ENCODE assay signal across 8 cellular contexts in genomic region chr3:16247282-16248058, GRCh38. TPM values are rescaled to one million over a fixed set of nuclear protein-coding genes. Genes with fewer than 3 reads are reported as not detected.
DNase-seq lines count a peak whose midpoint lies in the region; ATAC-seq and TF ChIP-seq lines count a peak whose summit lies in the region.

No MANE protein-coding gene starts in this region.

- in situ Hi-C loops in GM23248 (cut with MboI): loop anchor here (5.0 kb wide), 1 partner anchor 430 kb away; no protein-coding TSS in a partner anchor

- H3K9ac ChIP-seq in GM23248: no peak overlapping the region

- no peak overlapping the region for H3K4me3 ChIP-seq in GM23248
- H3K4me3 ChIP-seq in foreskin fibroblast (ENCODE audit: low read depth in 1 of 2, low read length in 2 of 2): no peak overlapping the region
- no peak overlapping the region for H3K4me3 ChIP-seq in suprapubic skin

- H2AFZ ChIP-seq in GM23248: no peak overlapping the region

- H3F3A ChIP-seq in GM23248 (ENCODE audit: insufficient read depth): no peaks in the 10 kb centered on the region

- H3K4me2 ChIP-seq in GM23248 (ENCODE audit: unreplicated experiment): no peak overlapping the region

- H3K4me1 ChIP-seq in GM23248 (ENCODE audit: insufficient read depth) (peaks cover 15% of the 10 kb centered on the region), suprapubic skin (peaks cover 5% of the 10 kb centered on the region)

- TF ChIP-seq EP300 in suprapubic skin (IDR thresholded peaks at IDR 0.05): no peak

- TF ChIP-seq CTCF in foreskin fibroblast (IDR thresholded peaks at IDR 0.05; ENCODE audit: low read depth, low read length) (peak; percentile 81), omental fat pad (IDR thresholded peaks at IDR 0.05) (peak in 1 of 3 donors; percentile 75), suprapubic skin (IDR thresholded peaks at IDR 0.05) (peak; percentile 84 to 86)

- H3K27ac ChIP-seq in GM23248 (no peak overlapping the region), suprapubic skin (no peak overlapping the region)

- no peaks in the 10 kb centered on the region for H3K79me2 ChIP-seq in GM23248 (ENCODE audit: insufficient read depth)

- 37% methylated on average over 17 of the region's 17 CpGs for WGBS in GM23248 (ENCODE audit: low coverage in 1 of 2, low lambda C conversion rate in 2 of 2, missing lambda C conversion rate in 2 of 2), 2 experiments
- WGBS in suprapubic skin: 32% methylated on average over 17 of the region's 17 CpGs

- H3K27me3 ChIP-seq in GM23248 (replicated peaks; ENCODE audit: insufficient read depth) (no peaks in the 10 kb centered on the region), suprapubic skin (no peaks in the 10 kb centered on the region)

- no peaks in the 10 kb centered on the region for H4K20me1 ChIP-seq in GM23248 (ENCODE audit: insufficient read depth)

- ATAC-seq in omental fat pad (ENCODE audit: low FRiP score): peak; percentile 72

- peak; percentile 83 for DNase-seq in ELR (ENCODE audit: low read depth)
- DNase-seq in GM23248: peak; percentile 93
- peak; percentile 78 for DNase-seq in LHCN-M2 (ENCODE audit: low read depth)
- DNase-seq in RPMI8226: peak; percentile 87
- peak; percentile 46 to 61 for DNase-seq in activated T-helper 1 cell treated with anti-CD3 and anti-CD28 coated beads, Interleukin-2, amount 50 U/mL, for 16 hours (ENCODE audit: low read depth in 1 of 2, low spot score in 1 of 2)
- peak; percentile 75 to 93 for DNase-seq in foreskin fibroblast
- peak; percentile 73 for DNase-seq in omental fat pad (ENCODE audit: low spot score)
- peak; percentile 87 to 88 for DNase-seq in suprapubic skin (ENCODE audit: low spot score in 2 of 2)

- no peaks in the 10 kb centered on the region for H3K9me2 ChIP-seq in GM23248 (ENCODE audit: insufficient read depth)

- TF ChIP-seq POLR2A in suprapubic skin (IDR thresholded peaks at IDR 0.05): no peak

- H3K9me3 ChIP-seq in GM23248 (ENCODE audit: low read depth): no peaks in the 10 kb centered on the region
- no peaks in the 10 kb centered on the region for H3K9me3 ChIP-seq in suprapubic skin

- H3K36me3 ChIP-seq in GM23248 (ENCODE audit: low read depth) (no peaks in the 10 kb centered on the region), suprapubic skin (no peaks in the 10 kb centered on the region)

RNA-seq across cellular contexts. Expression of gene DPH3, which starts 17.3 kb away (rescaled TPM):
- 27.1 and 27.3 TPM in 2 replicates for total RNA-seq in GM23248 (2014; rRNA removed; shearing (Covaris generic))
- 46.1 and 51.3 TPM in 2 replicates for polyA plus RNA-seq in GM23248 (2016; fragmentation: Nextera tagmentation; extraction: Ambion mirVana)
- 21.7 and 26.9 TPM in 2 replicates for total RNA-seq in LHCN-M2 (2014; rRNA removed)
- 16.6 TPM for polyA plus RNA-seq in LHCN-M2 (2012)
- total RNA-seq in omental fat pad: 10 to 100 TPM; 16.7 to 33.7 (median 30.4) TPM
- 10 to 100 TPM in 1 of 4 donors, 1 to 10 TPM in 3; 5.5 to 11.5 (median 8.0) TPM for total RNA-seq in suprapubic skin

RNA-seq across cellular contexts. Expression of gene OXNAD1, which starts 17.5 kb away (rescaled TPM):
- total RNA-seq in GM23248 (2014; rRNA removed; shearing (Covaris generic)): 3.4 and 10.8 TPM in 2 replicates
- 9.8 and 10.2 TPM in 2 replicates for polyA plus RNA-seq in GM23248 (2016; fragmentation: Nextera tagmentation; extraction: Ambion mirVana)
- total RNA-seq in LHCN-M2 (2014; rRNA removed) (5.5 and 8.0 TPM in 2 replicates), omental fat pad (10 to 100 TPM; 13.7 to 21.3 (median 15.2) TPM), suprapubic skin (10 to 100 TPM; 10.3 to 17.8 (median 13.3) TPM)
- polyA plus RNA-seq in LHCN-M2 (2012): 2.7 TPM
